9 cellular contexts compared by ENCODE assay signal in the genomic region with DNA sequence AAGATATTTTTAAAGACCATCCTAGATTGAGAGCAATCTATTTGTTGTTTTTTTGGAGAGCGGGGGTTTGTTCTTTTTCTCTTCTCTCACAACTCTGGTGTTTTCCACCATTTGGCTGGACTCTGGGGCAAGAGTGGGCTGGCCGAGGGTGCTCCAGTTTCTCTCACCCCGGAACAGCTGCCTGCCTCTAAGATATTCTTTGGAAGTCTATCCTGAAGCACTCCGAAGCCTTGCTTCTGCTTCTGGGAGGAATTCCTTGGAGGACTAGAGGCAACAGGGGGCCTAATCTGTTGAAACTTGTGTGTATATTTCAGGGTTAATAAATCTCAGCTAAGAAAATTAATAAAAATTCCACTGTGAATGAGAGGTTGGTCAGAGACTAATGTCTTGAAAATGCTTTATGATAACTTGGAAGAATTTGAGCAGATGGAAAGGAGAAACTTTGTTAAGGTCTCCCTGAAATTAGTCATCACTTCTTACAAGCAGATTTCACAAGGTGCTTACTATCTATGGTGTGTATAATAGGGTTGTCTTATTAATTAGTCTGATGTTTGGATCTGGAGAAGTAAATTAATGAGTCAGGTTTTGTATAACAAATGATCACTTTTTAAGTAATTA. TPM values are rescaled to one million over a fixed set of nuclear protein-coding genes. Genes with fewer than 3 reads are reported as not detected.
A peak's percentile ranks its signal among the peaks of the same experiment; 100 is the strongest.
DNase-seq lines count a peak whose midpoint lies in the region; ATAC-seq and TF ChIP-seq lines count a peak whose summit lies in the region.
"Had no signal": no experiment of that assay in that cellular context is flagged by ENCODE, and none has a peak within 500 bp of the region (broad histone marks: within the 10 kb centered on the region; RNA-seq: fewer than 3 reads in every experiment).

No MANE protein-coding gene starts in this region.

- H3K36me3 ChIP-seq in neuronal stem cell (replicated peaks in 1 of 2; ENCODE audit: control insufficient read depth in 2 of 2, insufficient read depth in 2 of 2, low read length in 2 of 2) = peaks cover 4 to 18% of the 10 kb centered on the region in 2 donors
- no peaks in the 10 kb centered on the region for H3K36me3 ChIP-seq in mucosa of descending colon (ENCODE audit: low read depth)

- H3K79me1 ChIP-seq in neuronal stem cell (ENCODE audit: low read depth, low read length) = peaks cover 5% of the 10 kb centered on the region

- H4K91ac ChIP-seq in neuronal stem cell (ENCODE audit: low read depth, low read length, poor library complexity) = no peak overlapping the region

- no peak for TF ChIP-seq POLR2A in NB4 (IDR thresholded peaks at IDR 0.05; ENCODE audit: extremely low read depth, insufficient read length)

- H3K27ac ChIP-seq in dorsolateral prefrontal cortex (peak overlapping the region in 55 of 59 donors; percentile 8 to 99 (median 97)), neuronal stem cell (replicated peaks; ENCODE audit: low read length) (no peak overlapping the region)

- peaks cover 0 to 12% of the 10 kb centered on the region in 2 donors for H3K9me3 ChIP-seq in neuronal stem cell (replicated peaks in 1 of 2; ENCODE audit: control insufficient read depth in 2 of 2, insufficient read depth in 1 of 2, low read depth in 1 of 2, low read length in 2 of 2)
- H3K9me3 ChIP-seq in mucosa of descending colon = no peaks in the 10 kb centered on the region

- no peak overlapping the region for H3K9ac ChIP-seq in neuronal stem cell (ENCODE audit: low read depth, low read length, poor library complexity)

- no peak overlapping the region for H3K23ac ChIP-seq in neuronal stem cell (ENCODE audit: low read depth, low read length, poor library complexity)

- H2AFZ ChIP-seq in neuronal stem cell (ENCODE audit: low read length) = no peak overlapping the region

- H3K27me3 ChIP-seq in dorsolateral prefrontal cortex (no peaks in the 10 kb centered on the region), neuronal stem cell (ENCODE audit: control insufficient read depth in 3 of 3, insufficient read depth in 3 of 3, low read depth in 1 of 3, low read length in 3 of 3) (no peaks in the 10 kb centered on the region)

- no peak overlapping the region for H2AK5ac ChIP-seq in neuronal stem cell (ENCODE audit: low read depth, low read length)

- H3K14ac ChIP-seq in neuronal stem cell (ENCODE audit: low read length) = no peak overlapping the region

- H3K4me2 ChIP-seq in neuronal stem cell (ENCODE audit: insufficient read depth, low read length, poor library complexity, severe bottlenecking) = peak overlapping the region; percentile 34

- TF ChIP-seq CTCF in NB4 (IDR thresholded peaks at IDR 0.05; ENCODE audit: low read depth, low read length) (no peak), dorsolateral prefrontal cortex (IDR thresholded peaks at IDR 0.05 in 54 of 56, conservative IDR thresholded peaks at IDR 0.05 in 2 of 56; ENCODE audit: low read depth in 1 of 56, partially characterized antibody in 56 of 56) (no peak), mucosa of descending colon (IDR thresholded peaks at IDR 0.05) (no peak)

- H3K4me1 ChIP-seq in neuronal stem cell (ENCODE audit: control insufficient read depth in 2 of 2, insufficient read depth in 1 of 2, low read depth in 1 of 2, low read length in 2 of 2) (peaks cover 5 to 13% of the 10 kb centered on the region in 2 donors), mucosa of descending colon (ENCODE audit: low read depth) (peaks cover 22% of the 10 kb centered on the region)

- no CpG with 5 or more reads among the region's 4 CpGs for WGBS in neuronal stem cell (ENCODE audit: extremely low coverage in 2 of 2, insufficient read length in 2 of 2, insufficient replicate concordance in 1 of 2), 2 donors

- DNase-seq in ELF-1 (ENCODE audit: low read depth, low spot score) (peak; percentile 13), NB4 (ENCODE audit: low read depth) (peak; percentile 8), dorsolateral prefrontal cortex (no peak), neuronal stem cell (ENCODE audit: low spot score) (no peak), mucosa of descending colon (no peak), NCI-H774 (lab: John Stamatoyannopoulos, UW) (no peak), OCI-M2 (lab: John Stamatoyannopoulos, UW; ENCODE audit: unreplicated experiment) (no peak)
- DNase-seq: activated CD8-positive, alpha-beta memory T cell treated with anti-CD3 and anti-CD28 coated beads, Interleukin-2, amount 10 ng/mL, durations not matched to agents 7 days and 5 days had no signal

- H2BK12ac ChIP-seq in neuronal stem cell (ENCODE audit: low read length) = no peak overlapping the region

- no peak overlapping the region for H2BK5ac ChIP-seq in neuronal stem cell (ENCODE audit: low read length)

- no peak overlapping the region for H4K8ac ChIP-seq in neuronal stem cell (ENCODE audit: low read depth, low read length)

- H2BK120ac ChIP-seq in neuronal stem cell (ENCODE audit: low read depth, low read length) = no peak overlapping the region

- ATAC-seq in HG03139 (IDR thresholded peaks at IDR 0.05; ENCODE audit: unreplicated experiment) = no peak
- no peak for ATAC-seq in mucosa of descending colon
- ATAC-seq: activated CD8-positive, alpha-beta memory T cell treated with anti-CD3 and anti-CD28 coated beads, Interleukin-2, amount 10 ng/mL, durations not matched to agents 7 days and 5 days had no signal

- no peak overlapping the region for H3K18ac ChIP-seq in neuronal stem cell (ENCODE audit: low read length)

- no peak overlapping the region for H3K4me3 ChIP-seq in NB4 (ENCODE audit: low read depth, low read length)
- H3K4me3 ChIP-seq in dorsolateral prefrontal cortex = peak overlapping the region in 58 of 59 donors; percentile 27 to 98 (median 92)
- H3K4me3 ChIP-seq in neuronal stem cell (ENCODE audit: low read length in 2 of 2) = no peak overlapping the region
- H3K4me3 ChIP-seq in mucosa of descending colon = no peak overlapping the region

- no peak overlapping the region for H2BK15ac ChIP-seq in neuronal stem cell (ENCODE audit: low read length)

- intact Hi-C loops in dorsolateral prefrontal cortex (cut with DNase I) (loop anchor here (5.0 to 10.0 kb wide), 4 partner anchors 49 to 1041 kb away; a partner anchor contains a TSS), mucosa of descending colon (cut with DNase I, micrococcal nuclease) (no loop called here)

- H3K4ac ChIP-seq in neuronal stem cell (ENCODE audit: low read length) = no peak overlapping the region

RNA-seq across cellular contexts. Expression of a gene that starts 3.9 kb away (rescaled TPM):
- 100 to 1,000 TPM in 71 of 120 experiments, 10 to 100 TPM in 49; 47.7 to 446 (median 107) TPM for total RNA-seq in dorsolateral prefrontal cortex
- polyA plus RNA-seq in neuronal stem cell (2013, experiment 1 of 2) = 48.4 TPM
- 49.4 TPM for polyA plus RNA-seq in neuronal stem cell (2013, experiment 2 of 2)
- total RNA-seq in mucosa of descending colon = 10 to 100 TPM; 56.8 to 88.7 (median 75.1) TPM

Comparison
In these comparisons a context has a peak if more than half of its experiments do, and no peak if none do; other contexts are left out.
1. DNase-seq: peak in ELF-1 (single experiment) and NB4 (single experiment); none in dorsolateral prefrontal cortex (0 of 10), neuronal stem cell (single experiment), mucosa of descending colon (0 of 3), NCI-H774 (single experiment) and OCI-M2 (single experiment).
2. H3K4me3 ChIP-seq: peak in dorsolateral prefrontal cortex (58 of 59); none in NB4 (single experiment), neuronal stem cell (0 of 2) and mucosa of descending colon (single experiment).
3. intact Hi-C loops: an anchor here in dorsolateral prefrontal cortex (5.0 to 10.0 kb wide); none called in mucosa of descending colon.